In genomic region chr15:100314809-100315400, GRCh38 we compare ENCODE assay signal across 1 cellular context.
TF ChIP-seq lines count a peak whose summit lies in the region.

No MANE protein-coding gene starts in this region.

TF ChIP-seq in GM23338, 12 proteins besides CTCF, POLR2A, EP300 and RAD21:
- TF ChIP-seq CREB1 (CRISPR knock-in tag; IDR thresholded peaks at IDR 0.05; ENCODE audit: low read depth) = no peak
- TF ChIP-seq EZH2phosphoT487 (IDR thresholded peaks at IDR 0.05; ENCODE audit: unreplicated experiment) = no peak
- no peak for TF ChIP-seq NANOG (IDR thresholded peaks at IDR 0.05; ENCODE audit: borderline replicate concordance)
